Comparison of ENCODE assay signal across 1 cellular context in the genomic region with DNA sequence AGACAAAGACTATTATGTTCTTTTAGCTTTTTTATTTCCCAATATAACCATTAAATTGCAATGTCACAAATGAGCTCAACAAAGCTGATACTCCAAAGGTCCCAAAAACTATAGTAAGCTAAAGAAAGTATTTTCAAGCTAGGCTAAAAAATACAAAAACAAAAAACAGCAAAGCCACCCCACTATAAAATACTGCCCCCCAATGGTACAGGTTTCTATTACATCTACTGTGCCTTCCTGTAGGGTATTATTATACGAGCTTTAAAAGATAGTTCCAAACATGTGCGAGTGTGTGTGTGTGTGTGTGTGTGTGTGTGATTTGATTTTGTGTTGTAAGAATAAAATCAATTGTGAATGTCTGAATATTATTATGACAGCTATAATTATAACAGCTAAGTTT.
TF ChIP-seq lines count a peak whose summit lies in the region.

No MANE protein-coding gene starts in this region.

TF ChIP-seq in HCT116, 20 proteins besides CTCF, POLR2A, EP300 and RAD21 (continued from another document):
- TF ChIP-seq ZBTB33 (IDR thresholded peaks at IDR 0.05; ENCODE audit: extremely low read depth, insufficient replicate concordance, low read length) = no peak
- no peak for TF ChIP-seq TCF7L2 (IDR thresholded peaks at IDR 0.05; ENCODE audit: borderline replicate concordance, extremely low read depth, insufficient read depth, insufficient read length)
- no peak for TF ChIP-seq REST (IDR thresholded peaks at IDR 0.05; ENCODE audit: low read depth)
- no peak for TF ChIP-seq YY1 (IDR thresholded peaks at IDR 0.05; ENCODE audit: extremely low read depth, insufficient replicate concordance, low read depth, low read length)
- TF ChIP-seq CBX3 (IDR thresholded peaks at IDR 0.05; ENCODE audit: low read depth) = no peak
TF ChIP-seq in HCT116: peak in this region for 0.
